ENCODE assay signal across 1 cellular context in genomic region chr2:1339757-1340515, GRCh38.
TF ChIP-seq lines count a peak whose summit lies in the region.

No MANE protein-coding gene starts in this region.

TF ChIP-seq in GM23338, 12 proteins besides CTCF, POLR2A, EP300 and RAD21 (continued from another document):
- no peak for TF ChIP-seq REST (IDR thresholded peaks at IDR 0.05; ENCODE audit: unreplicated experiment)
- TF ChIP-seq CREB1 (CRISPR knock-in tag; IDR thresholded peaks at IDR 0.05; ENCODE audit: low read depth) = no peak
- no peak for TF ChIP-seq ZNF114 (CRISPR knock-in tag; IDR thresholded peaks at IDR 0.05)
- TF ChIP-seq NANOG (IDR thresholded peaks at IDR 0.05; ENCODE audit: borderline replicate concordance) = no peak
- TF ChIP-seq ZNF331 (CRISPR knock-in tag; IDR thresholded peaks at IDR 0.05; ENCODE audit: low read depth) = no peak
- TF ChIP-seq EZH2 (IDR thresholded peaks at IDR 0.05; ENCODE audit: low read depth, unreplicated experiment) = no peak
- no peak for TF ChIP-seq STAT1 (IDR thresholded peaks at IDR 0.05; ENCODE audit: unreplicated experiment)
- TF ChIP-seq POLR2AphosphoS5 (IDR thresholded peaks at IDR 0.05; ENCODE audit: low read depth) = no peak
